1 cellular context compared by ENCODE assay signal in the genomic region with DNA sequence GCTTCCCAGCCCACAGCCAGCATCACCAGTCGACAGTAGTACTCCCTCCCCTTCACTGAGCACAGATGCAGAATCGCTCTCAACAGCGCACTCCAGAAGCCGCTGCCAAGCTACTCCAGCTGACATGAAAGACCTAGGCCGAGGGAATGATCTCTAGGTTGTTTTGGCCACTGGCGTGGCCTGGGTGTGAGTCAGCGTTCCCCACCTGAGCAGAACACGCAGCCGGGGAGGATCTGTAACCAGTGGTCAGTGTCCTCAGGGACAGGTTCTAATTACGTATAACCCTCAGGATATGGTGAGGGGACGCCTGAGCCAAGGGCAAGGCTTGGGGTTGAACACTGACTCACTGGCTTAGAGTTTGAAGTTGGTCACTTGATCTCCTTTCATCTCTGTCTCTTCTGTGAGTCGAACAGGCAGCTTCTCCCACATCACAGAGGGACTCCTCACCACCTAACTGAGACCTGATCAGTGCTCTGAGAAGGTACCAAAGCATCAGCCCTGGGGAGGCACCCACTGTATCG.
A peak's percentile ranks its signal among the peaks of the same experiment; 100 is the strongest.
TF ChIP-seq lines count a peak whose summit lies in the region.

No MANE protein-coding gene starts in this region.

TF ChIP-seq in K562, 482 proteins besides CTCF, POLR2A, EP300 and RAD21 (continues in another document):
- TF ChIP-seq, protein P1, sequence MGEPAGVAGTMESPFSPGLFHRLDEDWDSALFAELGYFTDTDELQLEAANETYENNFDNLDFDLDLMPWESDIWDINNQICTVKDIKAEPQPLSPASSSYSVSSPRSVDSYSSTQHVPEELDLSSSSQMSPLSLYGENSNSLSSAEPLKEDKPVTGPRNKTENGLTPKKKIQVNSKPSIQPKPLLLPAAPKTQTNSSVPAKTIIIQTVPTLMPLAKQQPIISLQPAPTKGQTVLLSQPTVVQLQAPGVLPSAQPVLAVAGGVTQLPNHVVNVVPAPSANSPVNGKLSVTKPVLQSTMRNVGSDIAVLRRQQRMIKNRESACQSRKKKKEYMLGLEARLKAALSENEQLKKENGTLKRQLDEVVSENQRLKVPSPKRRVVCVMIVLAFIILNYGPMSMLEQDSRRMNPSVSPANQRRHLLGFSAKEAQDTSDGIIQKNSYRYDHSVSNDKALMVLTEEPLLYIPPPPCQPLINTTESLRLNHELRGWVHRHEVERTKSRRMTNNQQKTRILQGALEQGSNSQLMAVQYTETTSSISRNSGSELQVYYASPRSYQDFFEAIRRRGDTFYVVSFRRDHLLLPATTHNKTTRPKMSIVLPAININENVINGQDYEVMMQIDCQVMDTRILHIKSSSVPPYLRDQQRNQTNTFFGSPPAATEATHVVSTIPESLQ (CRISPR knock-in tag; IDR thresholded peaks at IDR 0.05) = no peak
- TF ChIP-seq CBX5 (IDR thresholded peaks at IDR 0.05; ENCODE audit: borderline replicate concordance, low read depth) (no peak), NRF1 (conservative IDR thresholded peaks at IDR 0.05 in 1 of 2, IDR thresholded peaks at IDR 0.05 in 1 of 2) (peak; percentile 39 to 52; a peak in 3 of 4 replicates), RBM34 (IDR thresholded peaks at IDR 0.05; ENCODE audit: borderline replicate concordance, insufficient read depth, low read length) (no peak), ZNF263 (CRISPR knock-in tag; IDR thresholded peaks at IDR 0.05; ENCODE audit: borderline replicate concordance) (0 out of 2 replicates have a peak, but pooled peaks have one; percentile 16), ZNF134 (CRISPR knock-in tag; conservative IDR thresholded peaks at IDR 0.05) (no peak), MECOM (CRISPR knock-in tag; IDR thresholded peaks at IDR 0.05) (no peak), ZNF766 (CRISPR knock-in tag; conservative IDR thresholded peaks at IDR 0.05) (peak; percentile 72; the same call in 1 of the 2 replicates), L3MBTL2 (IDR thresholded peaks at IDR 0.05) (peak; percentile 74), MEF2D (tag; conservative IDR thresholded peaks at IDR 0.05; ENCODE audit: low read depth) (peak; percentile 64; the same call in 1 of the 2 replicates), ZNF75A (CRISPR knock-in tag; IDR thresholded peaks at IDR 0.05) (peak; percentile 95), PTRF (tag; IDR thresholded peaks at IDR 0.05) (no peak), SIN3B (IDR thresholded peaks at IDR 0.05; ENCODE audit: low read depth) (no peak), CXXC5 (CRISPR knock-in tag; IDR thresholded peaks at IDR 0.05) (peak; percentile 47; the same call in 1 of the 2 replicates), NCOA1 (IDR thresholded peaks at IDR 0.05; ENCODE audit: low read depth) (no peak), ZSCAN32 (CRISPR knock-in tag; IDR thresholded peaks at IDR 0.05) (no peak), ILF3 (IDR thresholded peaks at IDR 0.05; ENCODE audit: borderline replicate concordance) (no peak), TCF3 (CRISPR knock-in tag; IDR thresholded peaks at IDR 0.05) (peak; percentile 47; the same call in 1 of the 2 replicates), HDAC1 (IDR thresholded peaks at IDR 0.05) (peak in 1 of 2 experiments; percentile 47; a peak in 1 of 4 replicates), RHOXF2B (CRISPR knock-in tag; conservative IDR thresholded peaks at IDR 0.05) (no peak), KLF6 (CRISPR knock-in tag; IDR thresholded peaks at IDR 0.05; ENCODE audit: borderline replicate concordance) (no peak), HSF4 (CRISPR knock-in tag; IDR thresholded peaks at IDR 0.05; ENCODE audit: borderline replicate concordance) (no peak), ZNF583 (CRISPR knock-in tag; IDR thresholded peaks at IDR 0.05) (peak; percentile 77), OTX1 (CRISPR knock-in tag; IDR thresholded peaks at IDR 0.05) (peak; percentile 10; the same call in 1 of the 2 replicates), KDM5B (IDR thresholded peaks at IDR 0.05; ENCODE audit: insufficient replicate concordance, low read depth, low read length) (peak; percentile 58), NR3C1 (CRISPR knock-in tag; IDR thresholded peaks at IDR 0.05) (no peak), JUNB (CRISPR knock-in tag; conservative IDR thresholded peaks at IDR 0.05) (no peak)
- TF ChIP-seq, protein P2, sequence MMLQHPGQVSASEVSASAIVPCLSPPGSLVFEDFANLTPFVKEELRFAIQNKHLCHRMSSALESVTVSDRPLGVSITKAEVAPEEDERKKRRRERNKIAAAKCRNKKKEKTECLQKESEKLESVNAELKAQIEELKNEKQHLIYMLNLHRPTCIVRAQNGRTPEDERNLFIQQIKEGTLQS (IDR thresholded peaks at IDR 0.05) = peak; percentile 87
- TF ChIP-seq, protein P2 (CRISPR knock-in tag; conservative IDR thresholded peaks at IDR 0.05) = peak; percentile 52; the same call in 1 of the 2 replicates
- TF ChIP-seq, protein P3, sequence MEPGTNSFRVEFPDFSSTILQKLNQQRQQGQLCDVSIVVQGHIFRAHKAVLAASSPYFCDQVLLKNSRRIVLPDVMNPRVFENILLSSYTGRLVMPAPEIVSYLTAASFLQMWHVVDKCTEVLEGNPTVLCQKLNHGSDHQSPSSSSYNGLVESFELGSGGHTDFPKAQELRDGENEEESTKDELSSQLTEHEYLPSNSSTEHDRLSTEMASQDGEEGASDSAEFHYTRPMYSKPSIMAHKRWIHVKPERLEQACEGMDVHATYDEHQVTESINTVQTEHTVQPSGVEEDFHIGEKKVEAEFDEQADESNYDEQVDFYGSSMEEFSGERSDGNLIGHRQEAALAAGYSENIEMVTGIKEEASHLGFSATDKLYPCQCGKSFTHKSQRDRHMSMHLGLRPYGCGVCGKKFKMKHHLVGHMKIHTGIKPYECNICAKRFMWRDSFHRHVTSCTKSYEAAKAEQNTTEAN (CRISPR knock-in tag; IDR thresholded peaks at IDR 0.05) = no peak
- TF ChIP-seq, protein P4, sequence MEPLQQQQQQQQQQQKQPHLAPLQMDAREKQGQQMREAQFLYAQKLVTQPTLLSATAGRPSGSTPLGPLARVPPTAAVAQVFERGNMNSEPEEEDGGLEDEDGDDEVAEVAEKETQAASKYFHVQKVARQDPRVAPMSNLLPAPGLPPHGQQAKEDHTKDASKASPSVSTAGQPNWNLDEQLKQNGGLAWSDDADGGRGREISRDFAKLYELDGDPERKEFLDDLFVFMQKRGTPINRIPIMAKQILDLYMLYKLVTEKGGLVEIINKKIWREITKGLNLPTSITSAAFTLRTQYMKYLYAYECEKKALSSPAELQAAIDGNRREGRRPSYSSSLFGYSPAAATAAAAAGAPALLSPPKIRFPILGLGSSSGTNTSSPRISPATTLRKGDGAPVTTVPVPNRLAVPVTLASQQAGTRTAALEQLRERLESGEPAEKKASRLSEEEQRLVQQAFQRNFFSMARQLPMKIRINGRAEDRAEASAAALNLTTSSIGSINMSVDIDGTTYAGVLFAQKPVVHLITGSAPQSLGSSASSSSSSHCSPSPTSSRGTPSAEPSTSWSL (CRISPR knock-in tag; IDR thresholded peaks at IDR 0.05; ENCODE audit: borderline replicate concordance) = no peak
- TF ChIP-seq, protein P5, sequence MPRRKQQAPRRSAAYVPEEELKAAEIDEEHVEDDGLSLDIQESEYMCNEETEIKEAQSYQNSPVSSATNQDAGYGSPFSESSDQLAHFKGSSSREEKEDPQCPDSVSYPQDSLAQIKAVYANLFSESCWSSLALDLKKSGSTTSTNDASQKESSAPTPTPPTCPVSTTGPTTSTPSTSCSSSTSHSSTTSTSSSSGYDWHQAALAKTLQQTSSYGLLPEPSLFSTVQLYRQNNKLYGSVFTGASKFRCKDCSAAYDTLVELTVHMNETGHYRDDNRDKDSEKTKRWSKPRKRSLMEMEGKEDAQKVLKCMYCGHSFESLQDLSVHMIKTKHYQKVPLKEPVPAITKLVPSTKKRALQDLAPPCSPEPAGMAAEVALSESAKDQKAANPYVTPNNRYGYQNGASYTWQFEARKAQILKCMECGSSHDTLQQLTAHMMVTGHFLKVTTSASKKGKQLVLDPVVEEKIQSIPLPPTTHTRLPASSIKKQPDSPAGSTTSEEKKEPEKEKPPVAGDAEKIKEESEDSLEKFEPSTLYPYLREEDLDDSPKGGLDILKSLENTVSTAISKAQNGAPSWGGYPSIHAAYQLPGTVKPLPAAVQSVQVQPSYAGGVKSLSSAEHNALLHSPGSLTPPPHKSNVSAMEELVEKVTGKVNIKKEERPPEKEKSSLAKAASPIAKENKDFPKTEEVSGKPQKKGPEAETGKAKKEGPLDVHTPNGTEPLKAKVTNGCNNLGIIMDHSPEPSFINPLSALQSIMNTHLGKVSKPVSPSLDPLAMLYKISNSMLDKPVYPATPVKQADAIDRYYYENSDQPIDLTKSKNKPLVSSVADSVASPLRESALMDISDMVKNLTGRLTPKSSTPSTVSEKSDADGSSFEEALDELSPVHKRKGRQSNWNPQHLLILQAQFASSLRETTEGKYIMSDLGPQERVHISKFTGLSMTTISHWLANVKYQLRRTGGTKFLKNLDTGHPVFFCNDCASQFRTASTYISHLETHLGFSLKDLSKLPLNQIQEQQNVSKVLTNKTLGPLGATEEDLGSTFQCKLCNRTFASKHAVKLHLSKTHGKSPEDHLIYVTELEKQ (CRISPR knock-in tag; IDR thresholded peaks at IDR 0.05) = no peak
- TF ChIP-seq, protein P6, sequence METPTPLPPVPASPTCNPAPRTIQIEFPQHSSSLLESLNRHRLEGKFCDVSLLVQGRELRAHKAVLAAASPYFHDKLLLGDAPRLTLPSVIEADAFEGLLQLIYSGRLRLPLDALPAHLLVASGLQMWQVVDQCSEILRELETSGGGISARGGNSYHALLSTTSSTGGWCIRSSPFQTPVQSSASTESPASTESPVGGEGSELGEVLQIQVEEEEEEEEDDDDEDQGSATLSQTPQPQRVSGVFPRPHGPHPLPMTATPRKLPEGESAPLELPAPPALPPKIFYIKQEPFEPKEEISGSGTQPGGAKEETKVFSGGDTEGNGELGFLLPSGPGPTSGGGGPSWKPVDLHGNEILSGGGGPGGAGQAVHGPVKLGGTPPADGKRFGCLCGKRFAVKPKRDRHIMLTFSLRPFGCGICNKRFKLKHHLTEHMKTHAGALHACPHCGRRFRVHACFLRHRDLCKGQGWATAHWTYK (CRISPR knock-in tag; IDR thresholded peaks at IDR 0.05) = 0 out of 2 replicates have a peak, but pooled peaks have one; percentile 59
- TF ChIP-seq, protein P7, sequence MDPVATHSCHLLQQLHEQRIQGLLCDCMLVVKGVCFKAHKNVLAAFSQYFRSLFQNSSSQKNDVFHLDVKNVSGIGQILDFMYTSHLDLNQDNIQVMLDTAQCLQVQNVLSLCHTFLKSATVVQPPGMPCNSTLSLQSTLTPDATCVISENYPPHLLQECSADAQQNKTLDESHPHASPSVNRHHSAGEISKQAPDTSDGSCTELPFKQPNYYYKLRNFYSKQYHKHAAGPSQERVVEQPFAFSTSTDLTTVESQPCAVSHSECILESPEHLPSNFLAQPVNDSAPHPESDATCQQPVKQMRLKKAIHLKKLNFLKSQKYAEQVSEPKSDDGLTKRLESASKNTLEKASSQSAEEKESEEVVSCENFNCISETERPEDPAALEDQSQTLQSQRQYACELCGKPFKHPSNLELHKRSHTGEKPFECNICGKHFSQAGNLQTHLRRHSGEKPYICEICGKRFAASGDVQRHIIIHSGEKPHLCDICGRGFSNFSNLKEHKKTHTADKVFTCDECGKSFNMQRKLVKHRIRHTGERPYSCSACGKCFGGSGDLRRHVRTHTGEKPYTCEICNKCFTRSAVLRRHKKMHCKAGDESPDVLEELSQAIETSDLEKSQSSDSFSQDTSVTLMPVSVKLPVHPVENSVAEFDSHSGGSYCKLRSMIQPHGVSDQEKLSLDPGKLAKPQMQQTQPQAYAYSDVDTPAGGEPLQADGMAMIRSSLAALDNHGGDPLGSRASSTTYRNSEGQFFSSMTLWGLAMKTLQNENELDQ (CRISPR knock-in tag; IDR thresholded peaks at IDR 0.05; ENCODE audit: borderline replicate concordance) = no peak
